In genomic region chr2:195656131-195656858, GRCh38 we compare ENCODE assay signal across 1 cellular context.
TF ChIP-seq lines count a peak whose summit lies in the region.

No MANE protein-coding gene starts in this region.

TF ChIP-seq in K562, 482 proteins besides CTCF, POLR2A, EP300 and RAD21 (continued from another document and continues in another):
- TF ChIP-seq PHB (CRISPR knock-in tag; IDR thresholded peaks at IDR 0.05) (no peak), ZNF644 (tag; IDR thresholded peaks at IDR 0.05; ENCODE audit: low read depth) (no peak), ZBTB11 (CRISPR knock-in tag; IDR thresholded peaks at IDR 0.05) (no peak), NONO (IDR thresholded peaks at IDR 0.05; ENCODE audit: low read depth in 2 of 2, low read length in 1 of 2) (no peak), HDAC8 (tag; IDR thresholded peaks at IDR 0.05) (no peak), ZNF717 (CRISPR knock-in tag; IDR thresholded peaks at IDR 0.05) (no peak), MAFF (IDR thresholded peaks at IDR 0.05; ENCODE audit: low read length) (no peak), HNRNPL (IDR thresholded peaks at IDR 0.05; ENCODE audit: low read depth, low read length) (no peak), MCM3 (IDR thresholded peaks at IDR 0.05) (no peak), E2F3 (CRISPR knock-in tag; IDR thresholded peaks at IDR 0.05) (no peak), MBD2 (IDR thresholded peaks at IDR 0.05; ENCODE audit: borderline replicate concordance, low read depth) (no peak), KAT8 (IDR thresholded peaks at IDR 0.05; ENCODE audit: low read depth) (no peak), POU5F1 (IDR thresholded peaks at IDR 0.05; ENCODE audit: borderline replicate concordance, low read depth, low read length, partially characterized antibody) (no peak), ZNF830 (CRISPR knock-in tag; IDR thresholded peaks at IDR 0.05) (no peak), CBFB (CRISPR knock-in tag; IDR thresholded peaks at IDR 0.05) (no peak), MYBL2 (IDR thresholded peaks at IDR 0.05; ENCODE audit: low read depth) (no peak), MYBL2 (CRISPR knock-in tag; IDR thresholded peaks at IDR 0.05; ENCODE audit: borderline replicate concordance) (no peak), CREB1 (IDR thresholded peaks at IDR 0.05) (no peak), CREB1 (CRISPR knock-in tag; IDR thresholded peaks at IDR 0.05) (no peak), UBTF (IDR thresholded peaks at IDR 0.05; ENCODE audit: borderline replicate concordance in 1 of 2, low read depth in 2 of 2, low read length in 2 of 2) (no peak), POLR2B (IDR thresholded peaks at IDR 0.05; ENCODE audit: low read depth, partially characterized antibody) (peak; percentile 30), TAF7 (tag; IDR thresholded peaks at IDR 0.05) (no peak), RFX5 (IDR thresholded peaks at IDR 0.05; ENCODE audit: low read depth, low read length) (no peak), SIX5 (IDR thresholded peaks at IDR 0.05; ENCODE audit: borderline replicate concordance in 1 of 2, insufficient read depth in 1 of 2, low read depth in 1 of 2, low read length in 2 of 2) (no peak), GATA2 (CRISPR knock-in tag; IDR thresholded peaks at IDR 0.05) (no peak), HINFP (tag; conservative IDR thresholded peaks at IDR 0.05; ENCODE audit: low read depth) (no peak), ZNF695 (CRISPR knock-in tag; IDR thresholded peaks at IDR 0.05) (no peak), GTF2E2 (tag; IDR thresholded peaks at IDR 0.05) (no peak), NR2C1 (IDR thresholded peaks at IDR 0.05) (no peak), NR2C1 (tag; IDR thresholded peaks at IDR 0.05) (no peak), CCNT2 (IDR thresholded peaks at IDR 0.05; ENCODE audit: borderline replicate concordance, extremely low read depth, insufficient read length, low read depth, low read length) (no peak), HES1 (IDR thresholded peaks at IDR 0.05; ENCODE audit: low read depth) (no peak), PHF8 (IDR thresholded peaks at IDR 0.05; ENCODE audit: borderline replicate concordance, low read length) (no peak), SRSF7 (optimal IDR thresholded peaks at IDR 0.05; ENCODE audit: low read depth, low read length) (no peak), L3MBTL2 (IDR thresholded peaks at IDR 0.05) (peak; percentile 51; the same call in 1 of the 2 replicates), ID3 (CRISPR knock-in tag; IDR thresholded peaks at IDR 0.05) (no peak), ID3 (tag; IDR thresholded peaks at IDR 0.05) (0 out of 2 replicates have a peak, but pooled peaks have one; percentile 22), ZBTB7A (IDR thresholded peaks at IDR 0.05; ENCODE audit: borderline replicate concordance, control insufficient read depth, low read depth, low read length) (no peak), RBFOX2 (IDR thresholded peaks at IDR 0.05; ENCODE audit: low read depth, low read length) (no peak), FOXA3 (CRISPR knock-in tag; conservative IDR thresholded peaks at IDR 0.05 in 1 of 2, IDR thresholded peaks at IDR 0.05 in 1 of 2) (no peak), POLR2H (tag; IDR thresholded peaks at IDR 0.05; ENCODE audit: low read depth) (peak; percentile 45; the same call in 1 of the 2 replicates), MYNN (IDR thresholded peaks at IDR 0.05) (no peak), MYNN (CRISPR knock-in tag; IDR thresholded peaks at IDR 0.05) (no peak), NFRKB (IDR thresholded peaks at IDR 0.05; ENCODE audit: low read depth) (0 out of 2 replicates have a peak, but pooled peaks have one; percentile 40), ZFX (CRISPR knock-in tag; IDR thresholded peaks at IDR 0.05) (peak; percentile 24; the same call in 1 of the 2 replicates), ATF1 (CRISPR knock-in tag; IDR thresholded peaks at IDR 0.05) (no peak), ATF1 (tag; IDR thresholded peaks at IDR 0.05) (no peak), FOXK2 (conservative IDR thresholded peaks at IDR 0.05 in 1 of 2, IDR thresholded peaks at IDR 0.05 in 1 of 2; ENCODE audit: low read depth in 2 of 2) (no peak), KDM5B (IDR thresholded peaks at IDR 0.05; ENCODE audit: insufficient replicate concordance, low read depth, low read length) (no peak), ZNF592 (IDR thresholded peaks at IDR 0.05) (peak; percentile 83), GMEB1 (CRISPR knock-in tag; IDR thresholded peaks at IDR 0.05) (no peak), ZNF3 (CRISPR knock-in tag; IDR thresholded peaks at IDR 0.05) (no peak), ZNF766 (CRISPR knock-in tag; conservative IDR thresholded peaks at IDR 0.05) (no peak), ZNF232 (CRISPR knock-in tag; IDR thresholded peaks at IDR 0.05) (no peak), ZNF436 (CRISPR knock-in tag; IDR thresholded peaks at IDR 0.05) (no peak), CREB5 (CRISPR knock-in tag; IDR thresholded peaks at IDR 0.05) (no peak), HNRNPH1 (optimal IDR thresholded peaks at IDR 0.05; ENCODE audit: low read depth, low read length) (no peak), SMAD4 (CRISPR knock-in tag; conservative IDR thresholded peaks at IDR 0.05) (no peak), KDM1A (IDR thresholded peaks at IDR 0.05) (no peak), CREM (IDR thresholded peaks at IDR 0.05; ENCODE audit: low read depth) (no peak), ZNF311 (CRISPR knock-in tag; IDR thresholded peaks at IDR 0.05) (no peak), ZNF507 (tag; conservative IDR thresholded peaks at IDR 0.05) (no peak), ZNF184 (CRISPR knock-in tag; IDR thresholded peaks at IDR 0.05) (no peak), RBM17 (IDR thresholded peaks at IDR 0.05; ENCODE audit: borderline replicate concordance, low read depth, low read length) (no peak), GTF2F1 (IDR thresholded peaks at IDR 0.05; ENCODE audit: low read depth, low read length) (no peak), TCF3 (CRISPR knock-in tag; IDR thresholded peaks at IDR 0.05) (no peak), ZNF24 (IDR thresholded peaks at IDR 0.05) (no peak), EP400 (IDR thresholded peaks at IDR 0.05) (no peak)
